Comparison of ENCODE assay signal across 17 cellular contexts in the genomic region with DNA sequence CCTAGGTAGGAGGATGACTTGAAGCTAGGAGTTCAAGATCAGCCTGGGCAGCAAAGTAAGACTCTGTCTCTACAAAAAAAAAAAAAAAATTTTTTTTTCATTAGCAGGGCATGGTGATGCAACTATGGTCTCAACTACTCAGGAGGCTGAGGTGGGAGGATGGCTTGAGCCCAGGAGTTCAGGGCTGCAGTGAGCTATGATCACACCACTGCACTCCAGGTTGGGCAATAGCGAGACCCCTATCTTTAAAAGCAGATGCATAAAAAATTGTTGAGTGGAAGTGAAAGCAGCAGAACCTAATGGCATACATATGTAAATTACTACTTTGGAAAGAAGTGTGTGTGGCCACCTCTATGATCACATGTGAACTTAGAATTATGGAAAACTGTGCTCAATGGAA. TPM values are rescaled to one million over a fixed set of nuclear protein-coding genes. Genes with fewer than 3 reads are reported as not detected.
DNase-seq lines count a peak whose midpoint lies in the region; ATAC-seq and TF ChIP-seq lines count a peak whose summit lies in the region.
"Had no signal": no experiment of that assay in that cellular context is flagged by ENCODE, and none has a peak within 500 bp of the region (broad histone marks: within the 10 kb centered on the region; RNA-seq: fewer than 3 reads in every experiment).

No MANE protein-coding gene starts in this region.

- H3K27me3 ChIP-seq in muscle layer of duodenum (ENCODE audit: low read depth, low read length), result no peaks in the 10 kb centered on the region
- H3K27me3 ChIP-seq in uterus, result no peaks in the 10 kb centered on the region

- intact Hi-C loops in uterus (cut with DNase I; ENCODE audit: low total_unique reads), result no loop called here

- no peak for TF ChIP-seq POLR2A in uterus (IDR thresholded peaks at IDR 0.05)

- no peak overlapping the region for H3K4me3 Mint-ChIP-seq in activated naive CD8-positive, alpha-beta T cell treated with anti-CD3 and anti-CD28 coated beads, Interleukin-2, amount 50 U/mL, for 24 hours
- H3K4me3 Mint-ChIP-seq in activated naive CD8-positive, alpha-beta T cell treated with anti-CD3 and anti-CD28 coated beads for 36 hours, result no peak overlapping the region
- no peak overlapping the region for H3K4me3 Mint-ChIP-seq in activated CD4-positive, alpha-beta T cell treated with anti-CD3 and anti-CD28 coated beads, Interleukin-2, amount 10 ng/mL, durations not matched to agents 7 days and 5 days
- H3K4me3 Mint-ChIP-seq in activated T-cell treated with anti-CD3 and anti-CD28 coated beads, Interleukin-2, amount 50 U/mL, for 4 hours, result no peak overlapping the region
- H3K4me3 Mint-ChIP-seq: stimulated activated naive CD8-positive, alpha-beta T cell treated with anti-CD3 and anti-CD28 coated beads, Interleukin-15, Interleukin-2, amounts not matched to agents 100 ng/mL and 50 ng/mL, for 24 hours had no signal

- H3K4me1 Mint-ChIP-seq in activated naive CD8-positive, alpha-beta T cell treated with anti-CD3 and anti-CD28 coated beads, Interleukin-2, amount 50 U/mL, for 24 hours, result peaks cover 64% of the 10 kb centered on the region
- peaks cover 33% of the 10 kb centered on the region for H3K4me1 Mint-ChIP-seq in activated naive CD8-positive, alpha-beta T cell treated with anti-CD3 and anti-CD28 coated beads for 36 hours
- H3K4me1 Mint-ChIP-seq in activated CD4-positive, alpha-beta T cell treated with anti-CD3 and anti-CD28 coated beads, Interleukin-2, amount 10 ng/mL, durations not matched to agents 7 days and 5 days, result no peaks in the 10 kb centered on the region
- H3K4me1 Mint-ChIP-seq in activated T-cell treated with anti-CD3 and anti-CD28 coated beads, Interleukin-2, amount 50 U/mL, for 4 hours (ENCODE audit: low read depth), result peaks cover 20% of the 10 kb centered on the region

- CTCF ChIA-PET in activated CD4-positive, alpha-beta T cell treated with anti-CD3 and anti-CD28 coated beads, Interleukin-2, amount 10 ng/mL, durations not matched to agents 7 days and 5 days (lab: Charles Lee), result interaction anchor here (0.7 to 1.3 kb wide), 3 partner anchors 11 to 284 kb away, joined by 3 to 4 read pairs (median 3); no protein-coding TSS in a partner anchor

- H3K27ac ChIP-seq in caudate nucleus (ENCODE audit: low read depth, low read length), result peak overlapping the region; percentile 85
- H3K27ac ChIP-seq in muscle layer of duodenum (ENCODE audit: low read length), result peak overlapping the region; percentile 29
- peak overlapping the region; percentile 70 to 81 for H3K27ac ChIP-seq in uterus
- H3K27ac ChIP-seq: 22Rv1 had no signal

- H3K9me3 Mint-ChIP-seq in activated naive CD8-positive, alpha-beta T cell treated with anti-CD3 and anti-CD28 coated beads, Interleukin-2, amount 50 U/mL, for 24 hours, result peaks cover 3% of the 10 kb centered on the region
- H3K9me3 Mint-ChIP-seq in activated naive CD8-positive, alpha-beta T cell treated with anti-CD3 and anti-CD28 coated beads for 36 hours, result peaks cover 3% of the 10 kb centered on the region
- no peaks in the 10 kb centered on the region for H3K9me3 Mint-ChIP-seq in activated CD4-positive, alpha-beta T cell treated with anti-CD3 and anti-CD28 coated beads, Interleukin-2, amount 10 ng/mL, durations not matched to agents 7 days and 5 days
- no peaks in the 10 kb centered on the region for H3K9me3 Mint-ChIP-seq in activated T-cell treated with anti-CD3 and anti-CD28 coated beads, Interleukin-2, amount 50 U/mL, for 4 hours
- H3K9me3 Mint-ChIP-seq: stimulated activated naive CD8-positive, alpha-beta T cell treated with anti-CD3 and anti-CD28 coated beads, Interleukin-15, Interleukin-2, amounts not matched to agents 100 ng/mL and 50 ng/mL, for 24 hours had no signal

- peak; percentile 12 for ATAC-seq in activated naive CD8-positive, alpha-beta T cell treated with anti-CD3 and anti-CD28 coated beads, Interleukin-2, amount 50 U/mL, for 24 hours
- ATAC-seq in activated T-cell treated with anti-CD3 and anti-CD28 coated beads, Interleukin-2, amount 50 U/mL, for 4 hours, result no peak

- H3K36me3 Mint-ChIP-seq in activated naive CD8-positive, alpha-beta T cell treated with anti-CD3 and anti-CD28 coated beads, Interleukin-2, amount 50 U/mL, for 24 hours (ENCODE audit: low read depth), result peaks cover 3% of the 10 kb centered on the region
- peaks cover 10% of the 10 kb centered on the region for H3K36me3 Mint-ChIP-seq in activated naive CD8-positive, alpha-beta T cell treated with anti-CD3 and anti-CD28 coated beads for 36 hours
- H3K36me3 Mint-ChIP-seq in activated CD4-positive, alpha-beta T cell treated with anti-CD3 and anti-CD28 coated beads, Interleukin-2, amount 10 ng/mL, durations not matched to agents 7 days and 5 days (ENCODE audit: low read depth), result no peaks in the 10 kb centered on the region
- peaks cover 2% of the 10 kb centered on the region for H3K36me3 Mint-ChIP-seq in activated T-cell treated with anti-CD3 and anti-CD28 coated beads, Interleukin-2, amount 50 U/mL, for 4 hours (ENCODE audit: insufficient read depth)

- peak overlapping the region; percentile 66 for H3K27ac Mint-ChIP-seq in activated naive CD8-positive, alpha-beta T cell treated with anti-CD3 and anti-CD28 coated beads, Interleukin-2, amount 50 U/mL, for 24 hours
- no peak overlapping the region for H3K27ac Mint-ChIP-seq in activated naive CD8-positive, alpha-beta T cell treated with anti-CD3 and anti-CD28 coated beads for 36 hours
- H3K27ac Mint-ChIP-seq in activated CD4-positive, alpha-beta T cell treated with anti-CD3 and anti-CD28 coated beads, Interleukin-2, amount 10 ng/mL, durations not matched to agents 7 days and 5 days, result no peak overlapping the region
- H3K27ac Mint-ChIP-seq: progenitor cell of endocrine pancreas had no signal

- POLR2A ChIA-PET in activated CD4-positive, alpha-beta T cell treated with anti-CD3 and anti-CD28 coated beads, Interleukin-2, amount 10 ng/mL, durations not matched to agents 7 days and 5 days (lab: Charles Lee), result no interaction called here

- H3K4me1 ChIP-seq in muscle layer of duodenum (ENCODE audit: control insufficient read depth in 1 of 2, insufficient read depth in 2 of 2, low read length in 2 of 2) (peaks cover 23 to 37% of the 10 kb centered on the region in 2 donors), uterus (peaks cover 5 to 20% of the 10 kb centered on the region in 2 donors)

- DNase-seq in activated naive CD8-positive, alpha-beta T cell treated with anti-CD3 and anti-CD28 coated beads, Interleukin-2, amount 50 U/mL, for 24 hours, result no peak
- DNase-seq in activated naive CD8-positive, alpha-beta T cell treated with anti-CD3 and anti-CD28 coated beads for 36 hours, result no peak
- no peak for DNase-seq in caudate nucleus (lab: John Stamatoyannopoulos, UW)
- peak; percentile 38 to 46 for DNase-seq in uterus
- DNase-seq in activated CD4-positive, alpha-beta T cell treated with anti-CD3 and anti-CD28 coated beads, Interleukin-2, amount 10 ng/mL, durations not matched to agents 7 days and 5 days, result no peak
- DNase-seq in activated T-cell treated with anti-CD3 and anti-CD28 coated beads, Interleukin-2, amount 50 U/mL, for 4 hours, result no peak
- DNase-seq in activated CD4-positive, CD25-positive, alpha-beta regulatory T cell treated with anti-CD3 and anti-CD28 coated beads, Interleukin-2, amount 50 U/mL, for 72 hours, result no peak
- DNase-seq: activated CD8-positive, alpha-beta memory T cell treated with anti-CD3 and anti-CD28 coated beads, Interleukin-2, amount 50 U/mL, for 4 hours; amniotic stem cell; mesendoderm; NCI-H1092 treated with DMSO at 0.1 percent for 48 hours; NCI-H446 treated with DMSO at 0.1 percent for 48 hours; stimulated activated CD4-positive, alpha-beta T cell treated with anti-CD3 and anti-CD28 coated beads, Interleukin-4, amount 100 ng/mL, for 24 hours had no signal

- no peak overlapping the region for H3K4me3 ChIP-seq in muscle layer of duodenum (ENCODE audit: low read depth in 1 of 2, low read length in 2 of 2)
- no peak overlapping the region for H3K4me3 ChIP-seq in uterus

- H3K9me3 ChIP-seq in muscle layer of duodenum (ENCODE audit: control insufficient read depth in 1 of 2, low read length in 2 of 2), result no peaks in the 10 kb centered on the region
- H3K9me3 ChIP-seq in uterus, result no peaks in the 10 kb centered on the region

- H3K27me3 Mint-ChIP-seq in activated naive CD8-positive, alpha-beta T cell treated with anti-CD3 and anti-CD28 coated beads, Interleukin-2, amount 50 U/mL, for 24 hours, result no peaks in the 10 kb centered on the region
- no peaks in the 10 kb centered on the region for H3K27me3 Mint-ChIP-seq in activated naive CD8-positive, alpha-beta T cell treated with anti-CD3 and anti-CD28 coated beads for 36 hours
- H3K27me3 Mint-ChIP-seq in activated CD4-positive, alpha-beta T cell treated with anti-CD3 and anti-CD28 coated beads, Interleukin-2, amount 10 ng/mL, durations not matched to agents 7 days and 5 days, result no peaks in the 10 kb centered on the region
- no peaks in the 10 kb centered on the region for H3K27me3 Mint-ChIP-seq in activated T-cell treated with anti-CD3 and anti-CD28 coated beads, Interleukin-2, amount 50 U/mL, for 4 hours (ENCODE audit: low read depth)
- H3K27me3 Mint-ChIP-seq: progenitor cell of endocrine pancreas; stimulated activated naive CD8-positive, alpha-beta T cell treated with anti-CD3 and anti-CD28 coated beads, Interleukin-15, Interleukin-2, amounts not matched to agents 100 ng/mL and 50 ng/mL, for 24 hours had no signal

- H3K36me3 ChIP-seq in muscle layer of duodenum (ENCODE audit: control insufficient read depth in 1 of 2, insufficient read depth in 2 of 2, low read length in 2 of 2) (no peaks in the 10 kb centered on the region), uterus (no peaks in the 10 kb centered on the region)

- no peak for TF ChIP-seq CTCF in uterus (IDR thresholded peaks at IDR 0.05)

RNA-seq across cellular contexts. Expression of a gene that starts 56.8 kb away (rescaled TPM):
- total RNA-seq in activated naive CD8-positive, alpha-beta T cell treated with anti-CD3 and anti-CD28 coated beads for 36 hours, result 10 to 100 TPM; 19.8 to 21.4 TPM
- 100 to 1,000 TPM in 1 of 4 donors, 10 to 100 TPM in 3; 17.4 to 122 (median 58.3) TPM for total RNA-seq in uterus
- 1 to 10 TPM; 9.4 to 9.7 TPM for total RNA-seq in activated CD4-positive, alpha-beta T cell treated with anti-CD3 and anti-CD28 coated beads, Interleukin-2, amount 10 ng/mL, durations not matched to agents 7 days and 5 days
- 10 to 100 TPM; 17.8 to 26.1 (median 22.9) TPM for total RNA-seq in activated T-cell treated with anti-CD3 and anti-CD28 coated beads, Interleukin-2, amount 50 U/mL, for 4 hours

Comparison
In these comparisons a context has a peak if more than half of its experiments do, and no peak if none do; other contexts are left out.
1. DNase-seq: peak in uterus (2 of 2); none in activated naive CD8-positive, alpha-beta T cell treated with anti-CD3 and anti-CD28 coated beads, Interleukin-2, amount 50 U/mL, for 24 hours (single experiment), activated naive CD8-positive, alpha-beta T cell treated with anti-CD3 and anti-CD28 coated beads for 36 hours (single experiment), caudate nucleus (0 of 61), activated CD4-positive, alpha-beta T cell treated with anti-CD3 and anti-CD28 coated beads, Interleukin-2, amount 10 ng/mL, durations not matched to agents 7 days and 5 days (single experiment), activated T-cell treated with anti-CD3 and anti-CD28 coated beads, Interleukin-2, amount 50 U/mL, for 4 hours (single experiment) and activated CD4-positive, CD25-positive, alpha-beta regulatory T cell treated with anti-CD3 and anti-CD28 coated beads, Interleukin-2, amount 50 U/mL, for 72 hours (single experiment).
2. H3K27ac ChIP-seq: peak in every context shown above with its lines; median percentile 85 in caudate nucleus; 76 in uterus; 29 in muscle layer of duodenum.